8 cellular contexts compared by ENCODE assay signal in the genomic region with DNA sequence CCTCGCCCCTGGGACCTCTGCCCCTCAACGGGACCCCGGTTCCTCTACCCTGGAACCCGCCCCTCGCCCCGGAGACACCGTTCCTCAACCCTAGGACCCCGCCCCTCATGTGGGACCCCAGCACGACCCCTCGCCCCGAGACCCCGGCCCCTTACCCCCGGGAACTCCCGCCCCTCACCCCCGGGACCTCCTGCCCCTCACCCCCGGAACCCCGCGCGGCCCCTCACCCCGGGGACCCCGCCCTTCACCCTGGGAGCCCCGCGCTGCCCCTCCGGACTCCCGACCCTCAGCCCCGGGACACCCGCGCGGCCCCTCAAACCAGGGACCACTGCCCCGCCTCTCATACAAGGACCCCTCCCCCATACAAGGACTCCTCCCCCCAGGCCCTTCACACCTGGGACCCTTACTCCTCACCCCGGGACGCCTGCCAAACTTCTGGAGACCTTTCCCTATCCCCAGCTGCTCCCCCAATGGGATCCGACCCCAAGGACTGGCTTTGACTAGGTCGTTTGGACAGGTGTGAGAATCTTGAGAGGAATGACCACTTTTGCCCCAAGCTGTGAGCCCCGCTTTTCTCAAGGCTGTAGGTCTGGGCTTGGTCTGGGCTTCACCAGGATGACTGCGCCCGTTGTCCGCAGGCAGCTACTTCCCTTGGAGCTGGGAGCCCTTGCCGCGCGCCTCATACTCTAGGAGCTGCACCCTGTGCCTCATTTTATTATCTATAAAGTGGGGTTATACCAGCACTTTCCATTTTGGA. TPM values are rescaled to one million over a fixed set of nuclear protein-coding genes. Genes with fewer than 3 reads are reported as not detected.
A peak's percentile ranks its signal among the peaks of the same experiment; 100 is the strongest.
DNase-seq lines count a peak whose midpoint lies in the region; ATAC-seq and TF ChIP-seq lines count a peak whose summit lies in the region.

No MANE protein-coding gene starts in this region.

- H3K27me3 Mint-ChIP-seq in Caco-2 (ENCODE audit: insufficient read depth, unreplicated experiment), result no peaks in the 10 kb centered on the region
- H3K27me3 Mint-ChIP-seq in activated naive CD4-positive, alpha-beta T cell treated with anti-CD3 and anti-CD28 coated beads, Interleukin-2, amount 50 U/mL, for 24 hours, result no peaks in the 10 kb centered on the region

- TF ChIP-seq CTCF in Caco-2 (IDR thresholded peaks at IDR 0.05; ENCODE audit: insufficient read depth in 1 of 2, low read depth in 1 of 2, low read length in 1 of 2, severe bottlenecking in 1 of 2, unreplicated experiment in 1 of 2) (no peak), left ventricle myocardium inferior (IDR thresholded peaks at IDR 0.05; ENCODE audit: borderline replicate concordance) (no peak)

- peak overlapping the region; percentile 98 for H3K27ac ChIP-seq in left ventricle myocardium inferior (replicated peaks)

- DNase-seq in Caco-2, result peak in 1 of 2 experiments; percentile 4
- DNase-seq in NAMALWA (ENCODE audit: low spot score), result peak; percentile 18
- peak; percentile 47 for DNase-seq in left ventricle myocardium inferior
- DNase-seq in posterior cingulate gyrus, result peak in 8 of 10 donors; percentile 23 to 91 (median 44)
- no peak for DNase-seq in DMS79 (lab: John Stamatoyannopoulos, UW)

- H3K4me1 ChIP-seq in Caco-2 (peaks cover 6% of the 10 kb centered on the region; the same call in 1 of the 2 replicates), left ventricle myocardium inferior (peaks cover 83% of the 10 kb centered on the region)

- H3K9me3 ChIP-seq in Caco-2 (no peaks in the 10 kb centered on the region), left ventricle myocardium inferior (replicated peaks) (no peaks in the 10 kb centered on the region)

- BruUV-seq in Caco-2 (replicated peaks; lab: Mats Ljungman, UMichigan), result no TSS peak

- H3K36me3 ChIP-seq in Caco-2 (ENCODE audit: control insufficient read depth, insufficient read depth, low read length) (no peaks in the 10 kb centered on the region; the same call in none of the 2 replicates), left ventricle myocardium inferior (peaks cover 17% of the 10 kb centered on the region)

- H3K27me3 ChIP-seq in Caco-2 (replicated peaks; ENCODE audit: control insufficient read depth, insufficient read depth, low read length) (no peaks in the 10 kb centered on the region), left ventricle myocardium inferior (ENCODE audit: low read depth) (no peaks in the 10 kb centered on the region)

- no peaks in the 10 kb centered on the region for H3K4me1 Mint-ChIP-seq in Caco-2 (ENCODE audit: low read depth, unreplicated experiment)
- peaks cover 61% of the 10 kb centered on the region for H3K4me1 Mint-ChIP-seq in activated naive CD4-positive, alpha-beta T cell treated with anti-CD3 and anti-CD28 coated beads, Interleukin-2, amount 50 U/mL, for 24 hours

- H3K9me3 Mint-ChIP-seq in Caco-2 (ENCODE audit: unreplicated experiment), result no peaks in the 10 kb centered on the region
- H3K9me3 Mint-ChIP-seq in activated naive CD4-positive, alpha-beta T cell treated with anti-CD3 and anti-CD28 coated beads, Interleukin-2, amount 50 U/mL, for 24 hours, result no peaks in the 10 kb centered on the region

- H3K27ac Mint-ChIP-seq in Caco-2 (ENCODE audit: unreplicated experiment), result peak overlapping the region; percentile 82
- peak overlapping the region; percentile 70 for H3K27ac Mint-ChIP-seq in activated naive CD4-positive, alpha-beta T cell treated with anti-CD3 and anti-CD28 coated beads, Interleukin-2, amount 50 U/mL, for 24 hours

- peaks cover 26% of the 10 kb centered on the region for H3K36me3 Mint-ChIP-seq in Caco-2 (ENCODE audit: insufficient read depth, unreplicated experiment)
- H3K36me3 Mint-ChIP-seq in activated naive CD4-positive, alpha-beta T cell treated with anti-CD3 and anti-CD28 coated beads, Interleukin-2, amount 50 U/mL, for 24 hours, result peaks cover 5% of the 10 kb centered on the region

- CTCF ChIA-PET in Caco-2 (lab: Charles Lee), result no interaction called here

- no peak for ATAC-seq in GM21723 (IDR thresholded peaks at IDR 0.05; ENCODE audit: unreplicated experiment)
- no peak for ATAC-seq in GM19395 (IDR thresholded peaks at IDR 0.05; ENCODE audit: unreplicated experiment)

- intact Hi-C loops in Caco-2 (cut with micrococcal nuclease; ENCODE audit: unreplicated experiment) (no loop called here), left ventricle myocardium inferior (cut with micrococcal nuclease) (no loop called here), posterior cingulate gyrus (cut with DNase I) (loop anchor here (5.0 to 10.0 kb wide), 2 partner anchors 135 to 172 kb away; a partner anchor contains a TSS)

- H3K4me3 ChIP-seq in Caco-2 (ENCODE audit: low read depth, low read length) (peak overlapping the region; percentile 97), left ventricle myocardium inferior (peak overlapping the region; percentile 98)

- H3K4me3 Mint-ChIP-seq in Caco-2 (ENCODE audit: unreplicated experiment), result peak overlapping the region; percentile 91
- peak overlapping the region; percentile 87 for H3K4me3 Mint-ChIP-seq in activated naive CD4-positive, alpha-beta T cell treated with anti-CD3 and anti-CD28 coated beads, Interleukin-2, amount 50 U/mL, for 24 hours

- POLR2A ChIA-PET in Caco-2 (lab: Charles Lee), result interaction anchor here (0.7 kb wide), 1 partner anchor 176 kb away, joined by 3 read pairs; a partner anchor contains a TSS

RNA-seq across cellular contexts. Expression of a gene that starts 0.8 kb away (rescaled TPM):
- 44.6 and 51.2 TPM in 2 replicates for total RNA-seq in Caco-2 (2022)
- total RNA-seq in left ventricle myocardium inferior, result 25.9 TPM
